1 cellular context compared by ENCODE assay signal in genomic region chr5:160418561-160419457, GRCh38.
TF ChIP-seq lines count a peak whose summit lies in the region.

Gene SLU7 (minus strand): TSS chr5:160419081. CDS start chr5:160415294, 3,787 bp downstream.

TF ChIP-seq in HepG2, 621 proteins besides CTCF, POLR2A, EP300 and RAD21 (continued from another document and continues in another):
- TF ChIP-seq DMTF1 (CRISPR knock-in tag; IDR thresholded peaks at IDR 0.05), result no peak
- TF ChIP-seq STAG1 (CRISPR knock-in tag; IDR thresholded peaks at IDR 0.05), result no peak
- no peak for TF ChIP-seq SMAD3 (CRISPR knock-in tag; IDR thresholded peaks at IDR 0.05)
- no peak for TF ChIP-seq KLF12 (CRISPR knock-in tag; IDR thresholded peaks at IDR 0.05; ENCODE audit: borderline replicate concordance)
- no peak for TF ChIP-seq STAT6 (CRISPR knock-in tag; IDR thresholded peaks at IDR 0.05; ENCODE audit: borderline replicate concordance)
- no peak for TF ChIP-seq ATM (IDR thresholded peaks at IDR 0.05; ENCODE audit: borderline replicate concordance)
- TF ChIP-seq TFDP1 (CRISPR knock-in tag; IDR thresholded peaks at IDR 0.05; ENCODE audit: borderline replicate concordance), result no peak
- 0 out of 2 replicates have a peak, but pooled peaks have one; percentile 12 for TF ChIP-seq SIX1 (CRISPR knock-in tag; IDR thresholded peaks at IDR 0.05; ENCODE audit: borderline replicate concordance)
- no peak for TF ChIP-seq ZNF256 (CRISPR knock-in tag; conservative IDR thresholded peaks at IDR 0.05)
- no peak for TF ChIP-seq RFX3 (CRISPR knock-in tag; IDR thresholded peaks at IDR 0.05)
- TF ChIP-seq ZNF24 (IDR thresholded peaks at IDR 0.05), result no peak
- TF ChIP-seq ADNP (CRISPR knock-in tag; IDR thresholded peaks at IDR 0.05), result no peak
- TF ChIP-seq ZNF441 (CRISPR knock-in tag; IDR thresholded peaks at IDR 0.05; ENCODE audit: borderline replicate concordance), result no peak
- TF ChIP-seq ERF (CRISPR knock-in tag; IDR thresholded peaks at IDR 0.05), result peak; percentile 50; the same call in 1 of the 2 replicates
- TF ChIP-seq ZNF792 (CRISPR knock-in tag; IDR thresholded peaks at IDR 0.05), result no peak
- TF ChIP-seq ATF3 (CRISPR knock-in tag; IDR thresholded peaks at IDR 0.05), result no peak
- no peak for TF ChIP-seq RCOR2 (CRISPR knock-in tag; IDR thresholded peaks at IDR 0.05)
- TF ChIP-seq PBX2 (CRISPR knock-in tag; IDR thresholded peaks at IDR 0.05), result no peak
- no peak for TF ChIP-seq ZBTB46 (CRISPR knock-in tag; IDR thresholded peaks at IDR 0.05; ENCODE audit: borderline replicate concordance)
- TF ChIP-seq JUN (CRISPR knock-in tag; IDR thresholded peaks at IDR 0.05), result no peak
- no peak for TF ChIP-seq ZSCAN5A (CRISPR knock-in tag; IDR thresholded peaks at IDR 0.05; ENCODE audit: borderline replicate concordance)
- TF ChIP-seq TBX3 (IDR thresholded peaks at IDR 0.05; ENCODE audit: borderline replicate concordance), result no peak
- TF ChIP-seq PAX8 (CRISPR knock-in tag; IDR thresholded peaks at IDR 0.05; ENCODE audit: borderline replicate concordance), result no peak
- TF ChIP-seq PHF20 (CRISPR knock-in tag; IDR thresholded peaks at IDR 0.05), result peak; percentile 87
- TF ChIP-seq NFIC (IDR thresholded peaks at IDR 0.05; ENCODE audit: low read length), result peak; percentile 55
- TF ChIP-seq ZNF546 (CRISPR knock-in tag; conservative IDR thresholded peaks at IDR 0.05), result no peak
- TF ChIP-seq MLX (CRISPR knock-in tag; IDR thresholded peaks at IDR 0.05), result no peak
- no peak for TF ChIP-seq ETV6 (CRISPR knock-in tag; conservative IDR thresholded peaks at IDR 0.05)
- no peak for TF ChIP-seq ZNF891 (CRISPR knock-in tag; IDR thresholded peaks at IDR 0.05)
- peak; percentile 60; the same call in 1 of the 2 replicates for TF ChIP-seq NR2C2 (CRISPR knock-in tag; IDR thresholded peaks at IDR 0.05; ENCODE audit: borderline replicate concordance)
- no peak for TF ChIP-seq ZUFSP (CRISPR knock-in tag; IDR thresholded peaks at IDR 0.05; ENCODE audit: borderline replicate concordance)
- TF ChIP-seq MAF1 (CRISPR knock-in tag; IDR thresholded peaks at IDR 0.05; ENCODE audit: borderline replicate concordance), result no peak
- no peak for TF ChIP-seq ATAD3A (CRISPR knock-in tag; IDR thresholded peaks at IDR 0.05)
- TF ChIP-seq CBX5 (CRISPR knock-in tag; IDR thresholded peaks at IDR 0.05; ENCODE audit: borderline replicate concordance), result no peak
- peak; percentile 27; the same call in 1 of the 2 replicates for TF ChIP-seq MEF2D (CRISPR knock-in tag; IDR thresholded peaks at IDR 0.05)
- TF ChIP-seq ZNF552 (CRISPR knock-in tag; IDR thresholded peaks at IDR 0.05; ENCODE audit: borderline replicate concordance), result no peak; the same call in 1 of the 2 replicates
- TF ChIP-seq ZSCAN29 (CRISPR knock-in tag; conservative IDR thresholded peaks at IDR 0.05), result no peak
- no peak; the same call in 1 of the 2 replicates for TF ChIP-seq WIZ (CRISPR knock-in tag; IDR thresholded peaks at IDR 0.05)
- TF ChIP-seq NFATC3 (CRISPR knock-in tag; IDR thresholded peaks at IDR 0.05), result no peak
- no peak for TF ChIP-seq ZNF383 (CRISPR knock-in tag; IDR thresholded peaks at IDR 0.05; ENCODE audit: borderline replicate concordance)
- TF ChIP-seq NFAT5 (CRISPR knock-in tag; IDR thresholded peaks at IDR 0.05), result no peak
- TF ChIP-seq SMARCE1 (IDR thresholded peaks at IDR 0.05; ENCODE audit: borderline replicate concordance), result no peak
- no peak for TF ChIP-seq THAP7 (CRISPR knock-in tag; IDR thresholded peaks at IDR 0.05)
